Comparison of ENCODE assay signal across 9 cellular contexts in genomic region chr18:63951302-63951705, GRCh38. TPM values are rescaled to one million over a fixed set of nuclear protein-coding genes. Genes with fewer than 3 reads are reported as not detected.
DNase-seq lines count a peak whose midpoint lies in the region; ATAC-seq lines count a peak whose summit lies in the region.
"Had no signal": no experiment of that assay in that cellular context is flagged by ENCODE, and none has a peak within 500 bp of the region (broad histone marks: within the 10 kb centered on the region; RNA-seq: fewer than 3 reads in every experiment).

No MANE protein-coding gene starts in this region.

- no peak overlapping the region for H3K23ac ChIP-seq in mesenchymal stem cell (ENCODE audit: low read length in 2 of 2)

- H2BK120ac ChIP-seq in mesenchymal stem cell (ENCODE audit: low read depth, low read length), result no peak overlapping the region

- peaks cover 3% of the 10 kb centered on the region for H3K36me3 Mint-ChIP-seq in activated CD8-positive, alpha-beta memory T cell treated with anti-CD3 and anti-CD28 coated beads, Interleukin-2, amount 10 ng/mL, durations not matched to agents 7 days and 5 days

- 72% methylated on average over 3 of the region's 4 CpGs for whole genome bisulfite sequencing in mesenchymal stem cell
- WGBS in right cardiac atrium, result 81% methylated on average over 4 of the region's 4 CpGs

- no peaks in the 10 kb centered on the region for H3K27me3 ChIP-seq in mesenchymal stem cell (ENCODE audit: control insufficient read depth in 1 of 2, insufficient read depth in 1 of 2, low read length in 2 of 2)
- no peaks in the 10 kb centered on the region for H3K27me3 ChIP-seq in right cardiac atrium (ENCODE audit: control insufficient read depth, insufficient read depth)

- no peak overlapping the region for H2AK5ac ChIP-seq in mesenchymal stem cell (ENCODE audit: low read length, severe bottlenecking)

- H3K27ac ChIP-seq in mesenchymal stem cell (ENCODE audit: low read length, poor library complexity, severe bottlenecking), result no peak overlapping the region
- H3K27ac ChIP-seq in right cardiac atrium (ENCODE audit: low read length), result no peak overlapping the region

- no peak overlapping the region for H3K4me3 Mint-ChIP-seq in activated CD8-positive, alpha-beta memory T cell treated with anti-CD3 and anti-CD28 coated beads, Interleukin-2, amount 10 ng/mL, durations not matched to agents 7 days and 5 days

- DNase-seq in activated CD8-positive, alpha-beta memory T cell treated with anti-CD3 and anti-CD28 coated beads, Interleukin-2, amount 10 ng/mL, durations not matched to agents 7 days and 5 days, result no peak
- no peak for DNase-seq in activated CD8-positive, alpha-beta memory T cell treated with anti-CD3 and anti-CD28 coated beads, Interleukin-2, amount 50 U/mL, for 48 hours
- DNase-seq in HCEC 1CT (peak; percentile 67), NAMALWA (ENCODE audit: low spot score) (peak; percentile 16), mesenchymal stem cell (peak; percentile 50), right cardiac atrium (no peak), NCI-H524 (lab: John Stamatoyannopoulos, UW) (no peak), retina (no peak)

- no peak overlapping the region for H2BK5ac ChIP-seq in mesenchymal stem cell (ENCODE audit: low read depth, low read length, poor library complexity, severe bottlenecking)

- H4K91ac ChIP-seq in mesenchymal stem cell (ENCODE audit: low read length), result no peak overlapping the region

- H3K4me1 ChIP-seq in mesenchymal stem cell (ENCODE audit: control insufficient read depth, insufficient read depth, low read depth, low read length), result peaks cover 6% of the 10 kb centered on the region
- no peaks in the 10 kb centered on the region for H3K4me1 ChIP-seq in right cardiac atrium (ENCODE audit: control insufficient read depth, insufficient read depth, low read length)

- intact Hi-C loops in right cardiac atrium (cut with DNase I), result no loop called here

- no peak for ATAC-seq in activated CD8-positive, alpha-beta memory T cell treated with anti-CD3 and anti-CD28 coated beads, Interleukin-2, amount 10 ng/mL, durations not matched to agents 7 days and 5 days
- no peak for ATAC-seq in right cardiac atrium

- H3K14ac ChIP-seq in mesenchymal stem cell (ENCODE audit: low read length in 2 of 2), result no peak overlapping the region

- peaks cover 32% of the 10 kb centered on the region for H3K27me3 Mint-ChIP-seq in activated CD8-positive, alpha-beta memory T cell treated with anti-CD3 and anti-CD28 coated beads, Interleukin-2, amount 10 ng/mL, durations not matched to agents 7 days and 5 days

- H3K9me3 ChIP-seq in mesenchymal stem cell (ENCODE audit: control insufficient read depth, low read length) (no peaks in the 10 kb centered on the region), right cardiac atrium (ENCODE audit: control insufficient read depth, low read length) (no peaks in the 10 kb centered on the region)

- no peak overlapping the region for H3K18ac ChIP-seq in mesenchymal stem cell (ENCODE audit: low read depth in 1 of 2, low read length in 2 of 2)

- CTCF ChIA-PET in activated CD8-positive, alpha-beta memory T cell treated with anti-CD3 and anti-CD28 coated beads, Interleukin-2, amount 10 ng/mL, durations not matched to agents 7 days and 5 days (lab: Charles Lee), result no interaction called here

- no peaks in the 10 kb centered on the region for H3K79me1 ChIP-seq in mesenchymal stem cell (replicated peaks; ENCODE audit: low read length, poor library complexity, severe bottlenecking)

- no peak overlapping the region for H2BK12ac ChIP-seq in mesenchymal stem cell (ENCODE audit: low read length in 2 of 2)

- H3K4me2 ChIP-seq in mesenchymal stem cell (ENCODE audit: low read length, poor library complexity, severe bottlenecking), result no peak overlapping the region

- no peak overlapping the region for H3K4me3 ChIP-seq in mesenchymal stem cell (ENCODE audit: insufficient read depth in 1 of 2, low read depth in 1 of 2, low read length in 2 of 2)
- H3K4me3 ChIP-seq in right cardiac atrium (ENCODE audit: low read length), result no peak overlapping the region

- no peak overlapping the region for H3K9ac ChIP-seq in mesenchymal stem cell (ENCODE audit: low read length)

- no peaks in the 10 kb centered on the region for H3K36me3 ChIP-seq in mesenchymal stem cell (ENCODE audit: control insufficient read depth in 1 of 2, insufficient read depth in 2 of 2, low read depth in 1 of 2, low read length in 2 of 2)

- no peak overlapping the region for H3K4ac ChIP-seq in mesenchymal stem cell (ENCODE audit: low read depth in 1 of 2, low read length in 2 of 2)

- H3K4me1 Mint-ChIP-seq in activated CD8-positive, alpha-beta memory T cell treated with anti-CD3 and anti-CD28 coated beads, Interleukin-2, amount 10 ng/mL, durations not matched to agents 7 days and 5 days, result peaks cover 30% of the 10 kb centered on the region

- H3K27ac Mint-ChIP-seq in activated CD8-positive, alpha-beta memory T cell treated with anti-CD3 and anti-CD28 coated beads, Interleukin-2, amount 10 ng/mL, durations not matched to agents 7 days and 5 days, result peak overlapping the region; percentile 0

- no peak overlapping the region for H2BK15ac ChIP-seq in mesenchymal stem cell (ENCODE audit: low read depth, poor library complexity, severe bottlenecking)

- H3K9me3 Mint-ChIP-seq in activated CD8-positive, alpha-beta memory T cell treated with anti-CD3 and anti-CD28 coated beads, Interleukin-2, amount 10 ng/mL, durations not matched to agents 7 days and 5 days (ENCODE audit: low read depth), result no peaks in the 10 kb centered on the region

- no peak overlapping the region for H2AFZ ChIP-seq in mesenchymal stem cell (ENCODE audit: low read depth, low read length)

- no peak overlapping the region for H4K8ac ChIP-seq in mesenchymal stem cell (ENCODE audit: low read length)

RNA-seq across cellular contexts. Expression of gene HMSD, which starts 2.2 kb away (rescaled TPM):
- total RNA-seq in activated CD8-positive, alpha-beta memory T cell treated with anti-CD3 and anti-CD28 coated beads, Interleukin-2, amount 10 ng/mL, durations not matched to agents 7 days and 5 days, result 1 to 10 TPM; 1.6 to 5.5 TPM
- polyA plus RNA-seq in mesenchymal stem cell (2013, experiment 1 of 2), result 8.2 TPM
- polyA plus RNA-seq in mesenchymal stem cell (2013, experiment 2 of 2), result 19.3 TPM
- 1 to 10 TPM in 2 of 4 donors, not detected in 2; 1.1 TPM for total RNA-seq in right cardiac atrium
- 0.20 TPM for polyA plus RNA-seq in right cardiac atrium
- total RNA-seq: SK-MEL-5 had no signal

RNA-seq across cellular contexts. Expression of gene SERPINB8, which starts 18.6 kb away (rescaled TPM):
- total RNA-seq in activated CD8-positive, alpha-beta memory T cell treated with anti-CD3 and anti-CD28 coated beads, Interleukin-2, amount 10 ng/mL, durations not matched to agents 7 days and 5 days, result 1 to 10 TPM; 2.9 to 7.2 TPM
- 26.8 TPM for polyA plus RNA-seq in mesenchymal stem cell (2013, experiment 1 of 2)
- 28.5 TPM for polyA plus RNA-seq in mesenchymal stem cell (2013, experiment 2 of 2)
- total RNA-seq in right cardiac atrium, result 1 to 10 TPM; 3.8 to 9.6 (median 5.5) TPM
- 1.9 TPM for polyA plus RNA-seq in right cardiac atrium

RNA-seq across cellular contexts. Expression of gene SERPINB10, which starts 43.5 kb away (rescaled TPM):
- under 1 TPM in 1 of 2 experiments, not detected in 1; 0.14 TPM for total RNA-seq in activated CD8-positive, alpha-beta memory T cell treated with anti-CD3 and anti-CD28 coated beads, Interleukin-2, amount 10 ng/mL, durations not matched to agents 7 days and 5 days
- 0.04 TPM for polyA plus RNA-seq in mesenchymal stem cell (2013, experiment 1 of 2)
- polyA plus RNA-seq in mesenchymal stem cell (2013, experiment 2 of 2), result not detected
- not detected for total RNA-seq in right cardiac atrium
- polyA plus RNA-seq in right cardiac atrium, result not detected

Comparison
In these comparisons a context has a peak if more than half of its experiments do, and no peak if none do; other contexts are left out.
1. DNase-seq: peak in HCEC 1CT (single experiment), NAMALWA (single experiment) and mesenchymal stem cell (single experiment); none in activated CD8-positive, alpha-beta memory T cell treated with anti-CD3 and anti-CD28 coated beads, Interleukin-2, amount 10 ng/mL, durations not matched to agents 7 days and 5 days (single experiment), activated CD8-positive, alpha-beta memory T cell treated with anti-CD3 and anti-CD28 coated beads, Interleukin-2, amount 50 U/mL, for 48 hours (single experiment), right cardiac atrium (0 of 3), NCI-H524 (0 of 2) and retina (single experiment).